In the genomic region with DNA sequence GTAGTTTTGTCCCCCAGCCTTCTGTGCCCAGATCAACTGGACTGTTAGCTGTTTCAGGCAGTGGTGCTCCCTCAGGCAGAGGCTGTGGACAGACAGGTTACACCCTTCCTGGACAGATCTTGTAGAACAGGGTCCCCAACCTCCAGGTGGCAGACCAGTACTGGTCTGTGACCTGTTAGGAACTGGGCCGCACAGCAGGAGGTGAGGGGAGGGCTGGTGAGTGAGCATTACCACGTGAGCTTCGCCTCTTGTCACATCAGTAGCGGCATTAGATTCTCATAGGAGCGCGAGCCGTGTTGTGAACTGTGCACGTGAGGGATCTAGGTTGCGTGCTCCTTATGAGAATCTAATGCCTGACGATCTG, we compare ENCODE assay signal across 7 cellular contexts.
DNase-seq lines count a peak whose midpoint lies in the region; ATAC-seq and TF ChIP-seq lines count a peak whose summit lies in the region.
"Not testable (repeated sequence)": the region's sequence is repeated elsewhere in the genome, so short reads cannot be mapped to it uniquely, and the experiment has no call there.

No MANE protein-coding gene starts in this region.

- H3K18ac ChIP-seq in mesendoderm (ENCODE audit: low read length); trophoblast cell (ENCODE audit: low read length): not testable (repeated sequence)

- H2AK5ac ChIP-seq in mesendoderm (ENCODE audit: low read length); trophoblast cell (ENCODE audit: low read length): not testable (repeated sequence)

- WGBS in mesendoderm (ENCODE audit: extremely low coverage, insufficient coverage, low lambda C conversion rate), result no CpG with 5 or more reads among the region's 10 CpGs
- WGBS in trophoblast cell (ENCODE audit: extremely low coverage, insufficient coverage, insufficient read length), result no CpG with 5 or more reads among the region's 10 CpGs

- not testable (repeated sequence) for H2BK12ac ChIP-seq in trophoblast cell (ENCODE audit: low read length)

- CTCF ChIA-PET in Caco-2 (lab: Charles Lee), result not testable (repeated sequence)

- H3K36me3 Mint-ChIP-seq in Caco-2 (ENCODE audit: insufficient read depth, unreplicated experiment); effector memory CD8-positive, alpha-beta T cell (ENCODE audit: insufficient read depth): not testable (repeated sequence)

- not testable (repeated sequence) for H3K4me3 Mint-ChIP-seq in Caco-2 (ENCODE audit: unreplicated experiment); effector memory CD8-positive, alpha-beta T cell

- H3K4me2 ChIP-seq in mesendoderm (ENCODE audit: low read length); trophoblast cell (ENCODE audit: low read length): not testable (repeated sequence)

- H3K14ac ChIP-seq in trophoblast cell (ENCODE audit: low read length), result not testable (repeated sequence)

- not testable (repeated sequence) for H3K36me3 ChIP-seq in Caco-2 (ENCODE audit: control insufficient read depth, insufficient read depth, low read length); WERI-Rb-1; mesendoderm (ENCODE audit: control insufficient read depth, insufficient read depth, low read length); trophoblast cell (ENCODE audit: control insufficient read depth in 1 of 2, insufficient read depth in 2 of 2, low read length in 2 of 2)

- H3K27ac ChIP-seq in WERI-Rb-1; mesendoderm (ENCODE audit: low read depth, low read length); trophoblast cell (ENCODE audit: low read depth, low read length): not testable (repeated sequence)

- POLR2A ChIA-PET in Caco-2 (lab: Charles Lee), result not testable (repeated sequence)

- H3K23ac ChIP-seq in mesendoderm (ENCODE audit: low read length); trophoblast cell (ENCODE audit: low read length): not testable (repeated sequence)

- not testable (repeated sequence) for H4K12ac ChIP-seq in trophoblast cell (ENCODE audit: low read depth, low read length)

- not testable (repeated sequence) for H3K4me1 Mint-ChIP-seq in Caco-2 (ENCODE audit: low read depth, unreplicated experiment); effector memory CD8-positive, alpha-beta T cell (ENCODE audit: low read depth in 2 of 2)

- H3K27me3 ChIP-seq in Caco-2 (replicated peaks; ENCODE audit: control insufficient read depth, insufficient read depth, low read length); WERI-Rb-1 (ENCODE audit: insufficient read depth, low read depth, severe bottlenecking); mesendoderm (ENCODE audit: insufficient read depth, low read length, poor library complexity); trophoblast cell (ENCODE audit: insufficient read depth, low read length): not testable (repeated sequence)

- not testable (repeated sequence) for H3K4me1 ChIP-seq in Caco-2; mesendoderm (ENCODE audit: control insufficient read depth, low read depth, low read length); trophoblast cell (ENCODE audit: control insufficient read depth in 1 of 2, insufficient read depth in 2 of 2, low read length in 2 of 2)

- not testable (repeated sequence) for H2BK5ac ChIP-seq in mesendoderm (ENCODE audit: low read length); trophoblast cell (ENCODE audit: low read depth, low read length, poor library complexity)

- not testable (repeated sequence) for H2BK120ac ChIP-seq in mesendoderm (ENCODE audit: low read depth, low read length); trophoblast cell (ENCODE audit: insufficient read depth, low read length, poor library complexity)

- H3K27me3 Mint-ChIP-seq in Caco-2 (ENCODE audit: insufficient read depth, unreplicated experiment), result not testable (repeated sequence)
- peaks cover 31 to 35% of the 10 kb centered on the region in 2 donors for H3K27me3 Mint-ChIP-seq in effector memory CD8-positive, alpha-beta T cell

- not testable (repeated sequence) for H3K4me3 ChIP-seq in Caco-2 (ENCODE audit: low read depth, low read length); WERI-Rb-1 (ENCODE audit: low read depth, low read length); mesendoderm (ENCODE audit: low read length); trophoblast cell (ENCODE audit: low read depth, low read length)

- TF ChIP-seq CTCF in Caco-2 (IDR thresholded peaks at IDR 0.05; ENCODE audit: insufficient read depth in 1 of 2, low read depth in 1 of 2, low read length in 1 of 2, severe bottlenecking in 1 of 2, unreplicated experiment in 1 of 2); WERI-Rb-1 (IDR thresholded peaks at IDR 0.05; ENCODE audit: low read depth, low read length): not testable (repeated sequence)

- H4K5ac ChIP-seq in mesendoderm (ENCODE audit: low read length), result not testable (repeated sequence)

- not testable (repeated sequence) for H3K9me3 ChIP-seq in Caco-2; WERI-Rb-1 (ENCODE audit: severe bottlenecking); trophoblast cell (ENCODE audit: insufficient read depth, low read depth, low read length)

- not testable (repeated sequence) for H3K79me1 ChIP-seq in mesendoderm (ENCODE audit: low read length); trophoblast cell (ENCODE audit: low read length)

- H2BK15ac ChIP-seq in mesendoderm (replicated peaks; ENCODE audit: low read depth), result not testable (repeated sequence)

- H3K9me3 Mint-ChIP-seq in Caco-2 (ENCODE audit: unreplicated experiment), result peaks cover 14% of the 10 kb centered on the region
- not testable (repeated sequence) for H3K9me3 Mint-ChIP-seq in effector memory CD8-positive, alpha-beta T cell

- DNase-seq in Caco-2, result peak; percentile 45 to 57
- peak; percentile 0 for DNase-seq in HT-29 (ENCODE audit: low spot score)
- DNase-seq in WERI-Rb-1, result peak; percentile 81
- not testable (repeated sequence) for DNase-seq in effector memory CD8-positive, alpha-beta T cell
- peak; percentile 11 to 29 for DNase-seq in left colon
- DNase-seq in mesendoderm, result peak; percentile 7
- DNase-seq in trophoblast cell, result peak; percentile 0 to 33

- not testable (repeated sequence) for H3K27ac Mint-ChIP-seq in Caco-2 (ENCODE audit: unreplicated experiment); effector memory CD8-positive, alpha-beta T cell

- not testable (repeated sequence) for H2AFZ ChIP-seq in trophoblast cell (ENCODE audit: insufficient read depth, low read length, poor library complexity)

- not testable (repeated sequence) for BruUV-seq in Caco-2 (replicated peaks; lab: Mats Ljungman, UMichigan)

- H3K79me2 ChIP-seq in mesendoderm (ENCODE audit: control insufficient read depth, insufficient read depth, low read length); trophoblast cell (ENCODE audit: control insufficient read depth, insufficient read depth, low read length, poor library complexity): not testable (repeated sequence)

- not testable (repeated sequence) for H3K4ac ChIP-seq in mesendoderm (ENCODE audit: low read depth, low read length); trophoblast cell (ENCODE audit: low read depth, low read length)

- intact Hi-C loops in Caco-2 (cut with micrococcal nuclease; ENCODE audit: unreplicated experiment); left colon (cut with DNase I, micrococcal nuclease): not testable (repeated sequence)

- peak; percentile 21 for ATAC-seq in effector memory CD8-positive, alpha-beta T cell (replicated peaks)
- ATAC-seq in left colon, result peak; percentile 88

- H4K8ac ChIP-seq in mesendoderm (ENCODE audit: low read depth, low read length); trophoblast cell (ENCODE audit: low read depth, low read length): not testable (repeated sequence)

- not testable (repeated sequence) for H3K56ac ChIP-seq in mesendoderm (ENCODE audit: low read length)

- H4K91ac ChIP-seq in trophoblast cell (ENCODE audit: low read depth, low read length), result not testable (repeated sequence)

- H3K9ac ChIP-seq in mesendoderm (ENCODE audit: low read length); trophoblast cell (ENCODE audit: low read length): not testable (repeated sequence)
